ENCODE assay signal across 9 cellular contexts in genomic region chr16:398551-399277, GRCh38. TPM values are rescaled to one million over a fixed set of nuclear protein-coding genes. Genes with fewer than 3 reads are reported as not detected.
DNase-seq lines count a peak whose midpoint lies in the region; ATAC-seq and TF ChIP-seq lines count a peak whose summit lies in the region.
"Had no signal": no experiment of that assay in that cellular context is flagged by ENCODE, and none has a peak within 500 bp of the region (broad histone marks: within the 10 kb centered on the region; RNA-seq: fewer than 3 reads in every experiment).

No MANE protein-coding gene starts in this region.

- no peaks in the 10 kb centered on the region for H3K79me2 ChIP-seq in Karpas-422 (ENCODE audit: low read length)

- no peak overlapping the region for H2AFZ ChIP-seq in Karpas-422 (ENCODE audit: low read length)

- H3K9me3 Mint-ChIP-seq in CD8-positive, alpha-beta memory T cell = no peaks in the 10 kb centered on the region
- no peaks in the 10 kb centered on the region for H3K9me3 Mint-ChIP-seq in effector memory CD8-positive, alpha-beta T cell

- peak overlapping the region in 5 of 8 donors; percentile 63 to 90 (median 88) for H3K27ac Mint-ChIP-seq in CD8-positive, alpha-beta memory T cell
- H3K27ac Mint-ChIP-seq in effector memory CD8-positive, alpha-beta T cell = peak overlapping the region in 1 of 2 donors; percentile 60

- H3K9me3 ChIP-seq in CD8-positive, alpha-beta memory T cell (ENCODE audit: low read length) = no peaks in the 10 kb centered on the region
- H3K9me3 ChIP-seq in Karpas-422 (ENCODE audit: low read length) (no peaks in the 10 kb centered on the region), ovary (no peaks in the 10 kb centered on the region)

- peak overlapping the region; percentile 41 for H3K4me2 ChIP-seq in Karpas-422 (ENCODE audit: low read depth, low read length, poor library complexity, severe bottlenecking)

- peak overlapping the region; percentile 59 for H3K9ac ChIP-seq in Karpas-422 (ENCODE audit: low read length)

- H3K4me3 ChIP-seq in CD8-positive, alpha-beta memory T cell (ENCODE audit: low read length) = no peak overlapping the region
- H3K4me3 ChIP-seq in Karpas-422 (ENCODE audit: low read length) = no peak overlapping the region; the same call in 1 of the 2 replicates
- no peak overlapping the region for H3K4me3 ChIP-seq in ovary

- peaks cover 16 to 32% (median 18%) of the 10 kb centered on the region in 3 donors for H3K4me1 Mint-ChIP-seq in CD8-positive, alpha-beta memory T cell
- peaks cover 5 to 21% of the 10 kb centered on the region in 2 donors for H3K4me1 Mint-ChIP-seq in effector memory CD8-positive, alpha-beta T cell (ENCODE audit: low read depth in 2 of 2)

- no peak for TF ChIP-seq CTCF in ovary (IDR thresholded peaks at IDR 0.05)

- 79 to 83% (median 82%) methylated on average over 23 of the region's 23 CpGs for WGBS in ovary, 3 donors

- H3K36me3 Mint-ChIP-seq in CD8-positive, alpha-beta memory T cell = peaks cover 0 to 2% (median 0%) of the 10 kb centered on the region in 3 donors
- H3K36me3 Mint-ChIP-seq in effector memory CD8-positive, alpha-beta T cell (ENCODE audit: insufficient read depth) = peaks cover 38% of the 10 kb centered on the region

- 0 out of 2 replicates have a peak, but pooled peaks cover 7% of the 10 kb centered on the region for H4K20me1 ChIP-seq in Karpas-422 (ENCODE audit: insufficient read depth, low read depth, low read length)

- DNase-seq in CD8-positive, alpha-beta memory T cell = no peak
- DNase-seq in Karpas-422 (peak; percentile 44), ovary (peak in 1 of 5 donors; percentile 50), NCI-H526 (lab: John Stamatoyannopoulos, UW) (no peak), AG08396 (ENCODE audit: low spot score) (no peak)
- DNase-seq in effector memory CD8-positive, alpha-beta T cell = no peak
- DNase-seq: NCI-H510A had no signal

- peaks cover 21% of the 10 kb centered on the region for H3K4me1 ChIP-seq in CD8-positive, alpha-beta memory T cell (ENCODE audit: insufficient read depth, low read length)
- H3K4me1 ChIP-seq in Karpas-422 (ENCODE audit: low read length) (peaks cover 43% of the 10 kb centered on the region), ovary (ENCODE audit: insufficient read depth) (peaks cover 3% of the 10 kb centered on the region)

- H3K27ac ChIP-seq in CD8-positive, alpha-beta memory T cell (ENCODE audit: low read depth, low read length) = peak overlapping the region; percentile 64
- H3K27ac ChIP-seq in Karpas-422 (ENCODE audit: low read length) = no peak overlapping the region
- H3K27ac ChIP-seq in ovary = peak overlapping the region; percentile 74 to 83

- no peaks in the 10 kb centered on the region for H3K27me3 ChIP-seq in CD8-positive, alpha-beta memory T cell (ENCODE audit: insufficient read depth, low read length, poor library complexity, severe bottlenecking)
- H3K27me3 ChIP-seq in Karpas-422 (ENCODE audit: low read length) = no peaks in the 10 kb centered on the region
- no peaks in the 10 kb centered on the region for H3K27me3 ChIP-seq in ovary

- peak overlapping the region; percentile 59 to 89 (median 79) for H3K4me3 Mint-ChIP-seq in CD8-positive, alpha-beta memory T cell
- peak overlapping the region; percentile 58 to 85 for H3K4me3 Mint-ChIP-seq in effector memory CD8-positive, alpha-beta T cell

- no peak for TF ChIP-seq EP300 in ovary (IDR thresholded peaks at IDR 0.05)

- H3K36me3 ChIP-seq in CD8-positive, alpha-beta memory T cell (ENCODE audit: insufficient read depth, low read length) = no peaks in the 10 kb centered on the region
- H3K36me3 ChIP-seq in Karpas-422 (ENCODE audit: insufficient read depth, low read length) (no peaks in the 10 kb centered on the region), ovary (no peaks in the 10 kb centered on the region)

- H3K27me3 Mint-ChIP-seq in CD8-positive, alpha-beta memory T cell = peaks cover 3 to 6% of the 10 kb centered on the region in 2 donors
- H3K27me3 Mint-ChIP-seq in effector memory CD8-positive, alpha-beta T cell = no peaks in the 10 kb centered on the region

- CTCF ChIA-PET in CD8-positive, alpha-beta memory T cell (lab: Charles Lee) = interaction anchor here (0.7 kb wide), 1 partner anchor 281 kb away, joined by 3 read pairs; no protein-coding TSS in a partner anchor

- H3K9me2 ChIP-seq in Karpas-422 (replicated peaks; ENCODE audit: insufficient read depth, low read length) = no peaks in the 10 kb centered on the region

- ATAC-seq in effector memory CD8-positive, alpha-beta T cell (replicated peaks) = no peak
- ATAC-seq in HG02623 (IDR thresholded peaks at IDR 0.05; ENCODE audit: unreplicated experiment) (no peak), HG02970 (IDR thresholded peaks at IDR 0.05; ENCODE audit: low FRiP score, unreplicated experiment) (no peak)

- POLR2A ChIA-PET in CD8-positive, alpha-beta memory T cell (lab: Charles Lee) = interaction anchor here (1.2 kb wide), 1 partner anchor 16 kb away, joined by 4 read pairs; no protein-coding TSS in a partner anchor

- intact Hi-C loops in ovary (cut with DNase I) = no loop called here

- TF ChIP-seq POLR2A in ovary (IDR thresholded peaks at IDR 0.05) = no peak

RNA-seq across cellular contexts. Expression of gene NME4, which starts 1.7 kb away (rescaled TPM):
- total RNA-seq in CD8-positive, alpha-beta memory T cell = 10 to 100 TPM; 14.1 to 15.4 TPM
- polyA plus RNA-seq in CD8-positive, alpha-beta memory T cell = 49.9 TPM
- total RNA-seq in Karpas-422 (2014; rRNA removed; shearing (Covaris generic); ENCODE audit: low replicate concordance) = 102 and 190 TPM in 2 replicates
- total RNA-seq in ovary = 100 to 1,000 TPM in 3 of 7 donors, 10 to 100 TPM in 4; 48.8 to 133 (median 93.4) TPM
- polyA plus RNA-seq in ovary = 100 to 1,000 TPM in 1 of 2 donors, 10 to 100 TPM in 1; 72.9 to 117 TPM

RNA-seq across cellular contexts. Expression of gene DECR2, which starts 3.0 kb away (rescaled TPM):
- total RNA-seq in CD8-positive, alpha-beta memory T cell = 1 to 10 TPM; 6.8 to 7.9 TPM
- 3.9 TPM for polyA plus RNA-seq in CD8-positive, alpha-beta memory T cell
- total RNA-seq in Karpas-422 (2014; rRNA removed; shearing (Covaris generic); ENCODE audit: low replicate concordance) = 5.3 and 10.4 TPM in 2 replicates
- total RNA-seq in ovary = 10 to 100 TPM; 10.2 to 23.7 (median 15.1) TPM
- 10 to 100 TPM in 1 of 2 donors, 1 to 10 TPM in 1; 2.1 to 13.0 TPM for polyA plus RNA-seq in ovary

RNA-seq across cellular contexts. Expression of gene PGAP6, which starts 16.9 kb away (rescaled TPM):
- total RNA-seq in CD8-positive, alpha-beta memory T cell = 10 to 100 TPM; 36.1 to 36.2 TPM
- polyA plus RNA-seq in CD8-positive, alpha-beta memory T cell = 23.1 TPM
- 50.0 and 58.1 TPM in 2 replicates for total RNA-seq in Karpas-422 (2014; rRNA removed; shearing (Covaris generic); ENCODE audit: low replicate concordance)
- total RNA-seq in ovary = 10 to 100 TPM; 13.0 to 39.8 (median 23.2) TPM
- polyA plus RNA-seq in ovary = 10 to 100 TPM; 13.9 to 17.9 TPM

RNA-seq across cellular contexts. Expression of gene RAB11FIP3, which starts 26.7 kb away (rescaled TPM):
- 10 to 100 TPM; 30.0 to 32.8 TPM for total RNA-seq in CD8-positive, alpha-beta memory T cell
- polyA plus RNA-seq in CD8-positive, alpha-beta memory T cell = 4.4 TPM
- 6.0 and 17.2 TPM in 2 replicates for total RNA-seq in Karpas-422 (2014; rRNA removed; shearing (Covaris generic); ENCODE audit: low replicate concordance)
- 10 to 100 TPM; 35.9 to 58.1 (median 38.1) TPM for total RNA-seq in ovary
- polyA plus RNA-seq in ovary = 10 to 100 TPM; 18.0 to 40.1 TPM

RNA-seq across cellular contexts. Expression of gene MRPL28, which starts 28.4 kb away (rescaled TPM):
- total RNA-seq in CD8-positive, alpha-beta memory T cell = 10 to 100 TPM; 90.2 to 98.0 TPM
- polyA plus RNA-seq in CD8-positive, alpha-beta memory T cell = 67.8 TPM
- 38.1 and 103 TPM in 2 replicates for total RNA-seq in Karpas-422 (2014; rRNA removed; shearing (Covaris generic); ENCODE audit: low replicate concordance)
- total RNA-seq in ovary = 10 to 100 TPM; 38.9 to 57.7 (median 40.9) TPM
- 10 to 100 TPM; 28.4 to 53.0 TPM for polyA plus RNA-seq in ovary
